Comparison of ENCODE assay signal across 20 cellular contexts in genomic region chr11:74265256-74265655, GRCh38. TPM values are rescaled to one million over a fixed set of nuclear protein-coding genes. Genes with fewer than 3 reads are reported as not detected.
"Had no signal": no experiment of that assay in that cellular context is flagged by ENCODE, and none has a peak within 500 bp of the region (broad histone marks: within the 10 kb centered on the region; RNA-seq: fewer than 3 reads in every experiment).

No MANE protein-coding gene starts in this region.

- ATAC-seq: esophagus mucosa; natural killer cell treated with Interleukin-12 subunit alpha and Interleukin-12 subunit beta and Interleukin-15 and Interleukin-18, amount 100 ng/mL, for 72 hours; WTC11 had no signal

- H3K4me3 ChIP-seq: ovary, prostate gland, right atrium auricular region, tibial nerve, vagina had no signal

- H3K36me3 ChIP-seq: brain microvascular endothelial cell, neutrophil, ovary, prostate gland, right atrium auricular region, tibial nerve, vagina had no signal

- DNase-seq: activated gamma-delta T cell treated with Interleukin-2 at 50 U/mL for 16 hours; activated T-cell treated with anti-CD3 and anti-CD28 coated beads, Interleukin-2, amount 50 U/mL, for 1 hour; aorta; brain microvascular endothelial cell; central memory CD4-positive, alpha-beta T cell; dermis blood vessel endothelial cell; effector memory CD4-positive, alpha-beta T cell; hippocampal formation; ovary; stimulated activated CD4-positive, alpha-beta T cell treated with anti-CD3 and anti-CD28 coated beads, Interleukin-12 subunit alpha, Interleukin-12 subunit beta, amount 100 ng/mL, for 4 hours; substantia nigra had no signal

- H3K4me1 ChIP-seq: prostate gland, right atrium auricular region, tibial nerve, vagina had no signal

- H3K27ac ChIP-seq: brain microvascular endothelial cell, neutrophil, ovary, prostate gland, right atrium auricular region, tibial nerve, vagina had no signal

- H3K27me3 ChIP-seq: brain microvascular endothelial cell, ovary, right atrium auricular region, tibial nerve, vagina had no signal

- H3K9me3 ChIP-seq: neutrophil, ovary, prostate gland, right atrium auricular region, tibial nerve, vagina had no signal

RNA-seq across cellular contexts. Expression of gene P4HA3, which starts 46.2 kb away (rescaled TPM):
- total RNA-seq: natural killer cell treated with Interleukin-12 subunit alpha and Interleukin-12 subunit beta and Interleukin-15 and Interleukin-18, amount 100 ng/mL, for 72 hours; T-helper 2 cell treated with Interferon-gamma antibody and Interleukin-4, amounts not matched to agents 100 ng/mL and 5 ng/mL, for 36 hours had no signal
